24 cellular contexts compared by ENCODE assay signal in the genomic region with DNA sequence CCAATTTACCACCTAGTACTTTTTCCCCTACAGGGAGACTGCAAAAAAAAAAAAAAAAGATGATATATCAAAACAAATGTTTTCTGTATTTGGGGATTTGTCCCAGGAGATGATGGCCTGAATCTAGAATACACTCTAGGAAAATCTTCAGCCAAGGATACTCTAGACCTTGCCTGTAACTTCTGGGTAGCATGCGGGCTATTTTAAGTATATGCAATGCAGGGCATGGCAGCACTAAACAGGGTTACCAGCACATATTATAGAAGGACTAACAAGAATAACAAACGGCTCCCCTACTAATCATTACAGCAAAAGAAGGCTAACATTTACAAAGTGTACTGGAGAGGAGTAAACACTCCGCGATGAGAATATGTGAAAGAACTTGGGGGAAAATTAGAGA.
"Had no signal": no experiment of that assay in that cellular context is flagged by ENCODE, and none has a peak within 500 bp of the region (broad histone marks: within the 10 kb centered on the region; RNA-seq: fewer than 3 reads in every experiment).

No MANE protein-coding gene starts in this region.

- H3K36me3 ChIP-seq: ovary, suprapubic skin, thoracic aorta, tibial artery, upper lobe of right lung had no signal

- H3K27ac ChIP-seq: ovary, skin epidermis, suprapubic skin, thoracic aorta, tibial artery, upper lobe of right lung had no signal

- H3K27me3 ChIP-seq: ovary, suprapubic skin, tibial artery, upper lobe of right lung had no signal

- H3K4me3 ChIP-seq: lung, mucosa of descending colon, ovary, skin epidermis, suprapubic skin, thoracic aorta, tibial artery, upper lobe of right lung had no signal

- H3K9me3 ChIP-seq: mucosa of descending colon, ovary, suprapubic skin, thoracic aorta, tibial artery, upper lobe of right lung had no signal

- H3K4me1 ChIP-seq: suprapubic skin, upper lobe of right lung had no signal

- DNase-seq: hypothalamus; immature natural killer cell; kidney; midbrain; mucosa of descending colon; naive thymus-derived CD4-positive, alpha-beta T cell; ovary; right cardiac atrium; stimulated activated CD4-positive, alpha-beta T cell treated with anti-CD3 and anti-CD28 coated beads, Interleukin-12 subunit alpha, Interleukin-12 subunit beta, amount 100 ng/mL, for 4 hours; stimulated activated CD4-positive, alpha-beta T cell treated with anti-CD3 and anti-CD28 coated beads, Interleukin-15, amount 100 ng/mL, for 24 hours; stimulated activated CD4-positive, alpha-beta T cell treated with anti-CD3 and anti-CD28 coated beads, Interleukin-2, amount 100 ng/mL, for 24 hours; stimulated activated CD4-positive, alpha-beta T cell treated with anti-CD3 and anti-CD28 coated beads, Interleukin-4, amount 100 ng/mL, for 1 hour; stimulated activated naive B cell treated with anti-CD40 and anti-IgM and Interleukin-4, amounts not matched to agents 10 μg/mL and 1 μg/mL and 100 μg/mL, for 72 hours; tibial artery; trophoblast cell; upper lobe of right lung had no signal

- FAIRE-seq: urothelium cell line had no signal

- ATAC-seq: left lobe of liver; mucosa of descending colon; naive thymus-derived CD4-positive, alpha-beta T cell; natural killer cell treated with Interleukin-12 subunit alpha and Interleukin-12 subunit beta and Interleukin-15 and Interleukin-18, amount 100 ng/mL, for 72 hours; sciatic nerve; stimulated activated naive B cell treated with anti-CD40 and anti-IgM and Interleukin-4, amounts not matched to agents 10 μg/mL and 1 μg/mL and 100 μg/mL, for 72 hours; upper lobe of right lung had no signal
